In the genomic region with DNA sequence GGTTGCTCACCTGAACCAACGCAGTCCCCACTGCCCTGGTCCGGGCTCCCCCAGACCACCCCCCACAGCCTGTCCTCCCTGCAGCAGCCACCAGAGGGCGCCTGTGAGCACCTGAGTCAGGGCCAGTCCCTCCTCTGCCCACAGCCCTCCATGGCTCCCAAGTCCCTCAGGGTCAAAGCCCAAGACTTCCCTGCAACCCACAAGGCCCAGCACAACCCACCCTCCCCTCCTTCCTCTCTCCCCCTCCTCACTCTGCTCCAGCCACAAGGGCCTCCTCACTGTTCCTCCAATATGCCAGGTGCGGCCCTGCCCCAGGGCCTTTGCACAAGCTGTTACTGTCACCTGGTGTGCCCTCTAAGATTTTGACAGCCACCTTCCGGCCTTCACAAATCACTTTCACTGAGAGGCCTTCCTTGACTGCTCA, we compare ENCODE assay signal across 8 cellular contexts. TPM values are rescaled to one million over a fixed set of nuclear protein-coding genes. Genes with fewer than 3 reads are reported as not detected.
DNase-seq lines count a peak whose midpoint lies in the region; ATAC-seq and TF ChIP-seq lines count a peak whose summit lies in the region.

No MANE protein-coding gene starts in this region.

- H3K27ac ChIP-seq in tibial artery = no peak overlapping the region

- peak; percentile 69 for TF ChIP-seq CTCF in astrocyte of the cerebellum (IDR thresholded peaks at IDR 0.05; ENCODE audit: low read depth, low read length, missing control alignments)
- TF ChIP-seq CTCF in mucosa of descending colon (IDR thresholded peaks at IDR 0.05) = peak; percentile 58
- peak; percentile 36 to 59 for TF ChIP-seq CTCF in tibial artery (IDR thresholded peaks at IDR 0.05)

- no peak overlapping the region for H3K4me3 ChIP-seq in astrocyte of the cerebellum (ENCODE audit: low read depth, low read length)
- H3K4me3 ChIP-seq in mucosa of descending colon = no peak overlapping the region
- no peak overlapping the region for H3K4me3 ChIP-seq in tibial artery

- in situ Hi-C loops in astrocyte of the cerebellum (cut with HindIII; ENCODE audit: low sequenced_read_pairs) = no loop called here

- ATAC-seq in mucosa of descending colon = peak; percentile 35

- no peak overlapping the region for H3K4me3 Mint-ChIP-seq in T-helper 2 cell treated with Interferon-gamma antibody and Interleukin-4, amounts not matched to agents 5 μg/mL and 100 μg/mL, for 36 hours

- no peaks in the 10 kb centered on the region for H3K9me3 Mint-ChIP-seq in T-helper 2 cell treated with Interferon-gamma antibody and Interleukin-4, amounts not matched to agents 5 μg/mL and 100 μg/mL, for 36 hours

- intact Hi-C loops in mucosa of descending colon (cut with DNase I, micrococcal nuclease) (no loop called here), tibial artery (cut with DNase I; ENCODE audit: low total_unique reads) (no loop called here)

- peak overlapping the region; percentile 71 for H3K27ac Mint-ChIP-seq in T-helper 2 cell treated with Interferon-gamma antibody and Interleukin-4, amounts not matched to agents 5 μg/mL and 100 μg/mL, for 36 hours

- H3K4me1 ChIP-seq in mucosa of descending colon (ENCODE audit: low read depth) (no peaks in the 10 kb centered on the region), tibial artery (no peaks in the 10 kb centered on the region)

- peaks cover 0 to 52% of the 10 kb centered on the region in 2 donors for H3K27me3 ChIP-seq in tibial artery

- DNase-seq in ELR (ENCODE audit: low read depth) = peak; percentile 35
- peak; percentile 48 for DNase-seq in T-helper 2 cell treated with Interferon-gamma antibody and Interleukin-4, amounts not matched to agents 5 μg/mL and 100 μg/mL, for 36 hours (ENCODE audit: low spot score)
- no peak for DNase-seq in astrocyte of the cerebellum (ENCODE audit: low read depth)
- DNase-seq in mucosa of descending colon = peak; percentile 36 to 64 (median 61)
- DNase-seq in tibial artery = no peak
- no peak for DNase-seq in AML-193 (lab: John Stamatoyannopoulos, UW)
- DNase-seq in SIG-M5 treated with dmso at 0.1 percent for 504 hours (lab: John Stamatoyannopoulos, UW; ENCODE audit: unreplicated experiment) = no peak
- no peak for DNase-seq in RKO (ENCODE audit: low spot score)

- no peaks in the 10 kb centered on the region for H3K9me3 ChIP-seq in mucosa of descending colon
- H3K9me3 ChIP-seq in tibial artery = no peaks in the 10 kb centered on the region

- H3K36me3 Mint-ChIP-seq in T-helper 2 cell treated with Interferon-gamma antibody and Interleukin-4, amounts not matched to agents 5 μg/mL and 100 μg/mL, for 36 hours (ENCODE audit: low read depth) = peaks cover 44% of the 10 kb centered on the region

- H3K4me1 Mint-ChIP-seq in T-helper 2 cell treated with Interferon-gamma antibody and Interleukin-4, amounts not matched to agents 5 μg/mL and 100 μg/mL, for 36 hours (ENCODE audit: low read depth) = peaks cover 31% of the 10 kb centered on the region

- H3K27me3 Mint-ChIP-seq in T-helper 2 cell treated with Interferon-gamma antibody and Interleukin-4, amounts not matched to agents 5 μg/mL and 100 μg/mL, for 36 hours (ENCODE audit: low read depth) = no peaks in the 10 kb centered on the region

- no peaks in the 10 kb centered on the region for H3K36me3 ChIP-seq in mucosa of descending colon (ENCODE audit: low read depth)
- peaks cover 0 to 4% (median 0%) of the 10 kb centered on the region in 3 donors for H3K36me3 ChIP-seq in tibial artery

RNA-seq across cellular contexts. Expression of a gene that starts 10.9 kb away (rescaled TPM):
- 1 to 10 TPM; 1.9 to 6.2 (median 4.3) TPM for total RNA-seq in mucosa of descending colon

RNA-seq across cellular contexts. Expression of a gene that starts 31.9 kb away (rescaled TPM):
- total RNA-seq in mucosa of descending colon = 1 to 10 TPM in 1 of 3 donors, under 1 TPM in 2; 0.38 to 2.5 (median 0.82) TPM

RNA-seq across cellular contexts. Expression of a gene that starts 39.0 kb away (rescaled TPM):
- total RNA-seq in mucosa of descending colon = 100 to 1,000 TPM in 1 of 3 donors, 10 to 100 TPM in 2; 52.6 to 103 (median 94.4) TPM

RNA-seq across cellular contexts. Expression of a gene that starts 52.5 kb away (rescaled TPM):
- total RNA-seq in mucosa of descending colon = 100 to 1,000 TPM; 182 to 349 (median 234) TPM

Comparison
In these comparisons a context has a peak if more than half of its experiments do, and no peak if none do; other contexts are left out.
1. DNase-seq: peak in ELR (single experiment), T-helper 2 cell treated with Interferon-gamma antibody and Interleukin-4, amounts not matched to agents 5 μg/mL and 100 μg/mL, for 36 hours (single experiment) and mucosa of descending colon (3 of 3); none in astrocyte of the cerebellum (single experiment), tibial artery (0 of 2), AML-193 (0 of 2), SIG-M5 treated with dmso at 0.1 percent for 504 hours (single experiment) and RKO (single experiment).
2. Peak in every context shown above with its lines, with median percentiles within 50 percentile points of each other: CTCF ChIP-seq.